ENCODE assay signal across 21 cellular contexts in the genomic region with DNA sequence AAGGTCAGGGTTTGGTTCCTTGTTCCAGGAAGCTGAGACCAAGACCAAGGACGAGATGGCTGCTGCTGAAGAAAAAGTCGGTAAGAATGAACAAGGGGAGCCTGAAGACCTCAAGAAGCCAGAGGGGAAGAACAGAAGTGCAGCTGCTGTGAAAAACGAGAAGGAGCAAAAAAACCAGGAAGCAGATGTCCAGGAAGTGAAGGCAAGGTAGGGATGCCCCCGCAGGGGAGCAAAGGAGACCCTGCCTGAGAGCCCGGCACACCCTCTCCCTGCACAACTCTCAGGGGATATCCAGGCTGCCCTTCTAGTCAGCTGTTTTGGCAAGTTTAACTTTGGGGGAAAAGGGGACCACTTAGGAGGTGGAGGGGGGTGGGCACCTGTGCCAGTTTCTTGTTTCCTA. TPM values are rescaled to one million over a fixed set of nuclear protein-coding genes. Genes with fewer than 3 reads are reported as not detected.
A peak's percentile ranks its signal among the peaks of the same experiment; 100 is the strongest.
DNase-seq lines count a peak whose midpoint lies in the region; ATAC-seq and TF ChIP-seq lines count a peak whose summit lies in the region.
"Had no signal": no experiment of that assay in that cellular context is flagged by ENCODE, and none has a peak within 500 bp of the region (broad histone marks: within the 10 kb centered on the region; RNA-seq: fewer than 3 reads in every experiment).

No MANE protein-coding gene starts in this region.

- H3K9me3 Mint-ChIP-seq in activated naive CD8-positive, alpha-beta T cell treated with anti-CD3 and anti-CD28 coated beads for 36 hours, result no peaks in the 10 kb centered on the region
- H3K9me3 Mint-ChIP-seq in activated naive CD8-positive, alpha-beta T cell treated with anti-CD3 and anti-CD28 coated beads, Interleukin-2, amount 50 U/mL, for 24 hours, result no peaks in the 10 kb centered on the region
- H3K9me3 Mint-ChIP-seq in effector memory CD8-positive, alpha-beta T cell, result no peaks in the 10 kb centered on the region

- H3K27ac ChIP-seq in RWPE1 (peak overlapping the region; percentile 33), thymus (ENCODE audit: low read depth) (peak overlapping the region; percentile 11), heart left ventricle (no peak overlapping the region)
- H3K27ac ChIP-seq: brain microvascular endothelial cell, gastroesophageal sphincter, GM23248, PC-9, SJSA1 had no signal

- peaks cover 20% of the 10 kb centered on the region for H3K36me3 Mint-ChIP-seq in activated naive CD8-positive, alpha-beta T cell treated with anti-CD3 and anti-CD28 coated beads for 36 hours
- H3K36me3 Mint-ChIP-seq in activated naive CD8-positive, alpha-beta T cell treated with anti-CD3 and anti-CD28 coated beads, Interleukin-2, amount 50 U/mL, for 24 hours (ENCODE audit: low read depth), result peaks cover 35% of the 10 kb centered on the region
- peaks cover 78% of the 10 kb centered on the region for H3K36me3 Mint-ChIP-seq in effector memory CD8-positive, alpha-beta T cell (ENCODE audit: insufficient read depth)

- peak overlapping the region; percentile 44 for H3K27ac Mint-ChIP-seq in activated naive CD8-positive, alpha-beta T cell treated with anti-CD3 and anti-CD28 coated beads for 36 hours
- no peak overlapping the region for H3K27ac Mint-ChIP-seq in activated naive CD8-positive, alpha-beta T cell treated with anti-CD3 and anti-CD28 coated beads, Interleukin-2, amount 50 U/mL, for 24 hours
- peak overlapping the region; percentile 60 to 75 for H3K27ac Mint-ChIP-seq in effector memory CD8-positive, alpha-beta T cell

- no peak for TF ChIP-seq CTCF in RWPE1 (conservative IDR thresholded peaks at IDR 0.05; ENCODE audit: low read depth)
- TF ChIP-seq CTCF in heart left ventricle (IDR thresholded peaks at IDR 0.05), result no peak

- H3K27me3 ChIP-seq in thymus (ENCODE audit: control insufficient read depth, insufficient read depth) (no peaks in the 10 kb centered on the region), heart left ventricle (no peaks in the 10 kb centered on the region)
- H3K27me3 ChIP-seq: brain microvascular endothelial cell, gastroesophageal sphincter, MG63, SJSA1 had no signal

- H3K4me1 Mint-ChIP-seq in activated naive CD8-positive, alpha-beta T cell treated with anti-CD3 and anti-CD28 coated beads for 36 hours, result peaks cover 12% of the 10 kb centered on the region
- peaks cover 3% of the 10 kb centered on the region for H3K4me1 Mint-ChIP-seq in activated naive CD8-positive, alpha-beta T cell treated with anti-CD3 and anti-CD28 coated beads, Interleukin-2, amount 50 U/mL, for 24 hours
- H3K4me1 Mint-ChIP-seq in effector memory CD8-positive, alpha-beta T cell (ENCODE audit: low read depth in 2 of 2), result peaks cover 2 to 14% of the 10 kb centered on the region in 2 donors

- H3K4me3 ChIP-seq in thymus (ENCODE audit: low read length) (no peak overlapping the region), heart left ventricle (no peak overlapping the region)
- H3K4me3 ChIP-seq: gastroesophageal sphincter, GM23248, MG63, PC-9, SJSA1 had no signal

- no peak for DNase-seq in activated naive CD8-positive, alpha-beta T cell treated with anti-CD3 and anti-CD28 coated beads for 36 hours
- no peak for DNase-seq in activated naive CD8-positive, alpha-beta T cell treated with anti-CD3 and anti-CD28 coated beads, Interleukin-2, amount 50 U/mL, for 24 hours
- no peak for DNase-seq in RWPE1 (ENCODE audit: low spot score)
- no peak for DNase-seq in effector memory CD8-positive, alpha-beta T cell
- no peak for DNase-seq in NCI-H1694 (lab: John Stamatoyannopoulos, UW)
- no peak for DNase-seq in heart left ventricle
- DNase-seq: activated CD8-positive, alpha-beta memory T cell treated with anti-CD3 and anti-CD28 coated beads for 24 hours; activated gamma-delta T cell treated with Interleukin-2 at 50 U/mL for 16 hours; brain microvascular endothelial cell; dermis blood vessel endothelial cell; GM23248; MG63; NCI-H2081; NCI-H526 treated with DMSO at 0.1 percent for 48 hours; PC-9; stimulated activated CD4-positive, alpha-beta T cell treated with anti-CD3 and anti-CD28 coated beads, Interleukin-2, amount 100 ng/mL, for 48 hours had no signal

- no peak overlapping the region for H3K4me3 Mint-ChIP-seq in activated naive CD8-positive, alpha-beta T cell treated with anti-CD3 and anti-CD28 coated beads for 36 hours
- H3K4me3 Mint-ChIP-seq in activated naive CD8-positive, alpha-beta T cell treated with anti-CD3 and anti-CD28 coated beads, Interleukin-2, amount 50 U/mL, for 24 hours, result no peak overlapping the region
- H3K4me3 Mint-ChIP-seq in effector memory CD8-positive, alpha-beta T cell, result peak overlapping the region in 1 of 2 donors; percentile 21

- H3K4me1 ChIP-seq in thymus (ENCODE audit: control insufficient read depth, insufficient read depth, low read length) (peaks cover 11% of the 10 kb centered on the region), heart left ventricle (peaks cover 0 to 29% (median 0%) of the 10 kb centered on the region in 12 donors)
- H3K4me1 ChIP-seq: gastroesophageal sphincter, SJSA1 had no signal

- H3K36me3 ChIP-seq in thymus (ENCODE audit: control insufficient read depth, insufficient read depth) (peaks cover 78% of the 10 kb centered on the region), heart left ventricle (peaks cover 3 to 100% (median 76%) of the 10 kb centered on the region in 9 donors)

- 24% methylated on average over 5 of the region's 5 CpGs for WGBS in thymus
- 66 to 69% (median 68%) methylated on average over 5 of the region's 5 CpGs for WGBS in heart left ventricle, 4 donors

- no peaks in the 10 kb centered on the region for H3K27me3 Mint-ChIP-seq in activated naive CD8-positive, alpha-beta T cell treated with anti-CD3 and anti-CD28 coated beads for 36 hours
- H3K27me3 Mint-ChIP-seq in activated naive CD8-positive, alpha-beta T cell treated with anti-CD3 and anti-CD28 coated beads, Interleukin-2, amount 50 U/mL, for 24 hours, result no peaks in the 10 kb centered on the region
- no peaks in the 10 kb centered on the region for H3K27me3 Mint-ChIP-seq in effector memory CD8-positive, alpha-beta T cell

- ATAC-seq in activated naive CD8-positive, alpha-beta T cell treated with anti-CD3 and anti-CD28 coated beads, Interleukin-2, amount 50 U/mL, for 24 hours, result no peak
- ATAC-seq in effector memory CD8-positive, alpha-beta T cell (replicated peaks), result no peak
- no peak for ATAC-seq in GM18520 (IDR thresholded peaks at IDR 0.05; ENCODE audit: unreplicated experiment)
- no peak for ATAC-seq in heart left ventricle
- ATAC-seq: gastroesophageal sphincter, HepG2 had no signal

- CTCF ChIA-PET in RWPE1 (lab: Yijun Ruan, JAX), result no interaction called here

- intact Hi-C loops in heart left ventricle (cut with DNase I), result no loop called here

- no peak for TF ChIP-seq POLR2A in heart left ventricle (IDR thresholded peaks at IDR 0.05)

- H3K9me3 ChIP-seq in thymus (ENCODE audit: control insufficient read depth) (no peaks in the 10 kb centered on the region), heart left ventricle (no peaks in the 10 kb centered on the region)
- H3K9me3 ChIP-seq: gastroesophageal sphincter, MG63, SJSA1 had no signal

- POLR2A ChIA-PET in RWPE1 (lab: Yijun Ruan, JAX; ENCODE audit: low non-redundant PET), result no interaction called here

RNA-seq across cellular contexts. Expression of gene RNF213, which starts 29.0 kb away (rescaled TPM):
- 100 to 1,000 TPM; 109 TPM for total RNA-seq in activated naive CD8-positive, alpha-beta T cell treated with anti-CD3 and anti-CD28 coated beads for 36 hours
- polyA plus RNA-seq in thymus (114 TPM), heart left ventricle (10 to 100 TPM; 23.1 to 31.4 TPM)
- 100 to 1,000 TPM in 1 of 9 donors, 10 to 100 TPM in 8; 24.2 to 167 (median 32.7) TPM for total RNA-seq in heart left ventricle

Comparison
In these comparisons a context has a peak if more than half of its experiments do, and no peak if none do; other contexts are left out.
1. H3K27ac ChIP-seq: peak in RWPE1 (single experiment) and thymus (single experiment); none in heart left ventricle (0 of 12).